ENCODE assay signal across 12 cellular contexts in the genomic region with DNA sequence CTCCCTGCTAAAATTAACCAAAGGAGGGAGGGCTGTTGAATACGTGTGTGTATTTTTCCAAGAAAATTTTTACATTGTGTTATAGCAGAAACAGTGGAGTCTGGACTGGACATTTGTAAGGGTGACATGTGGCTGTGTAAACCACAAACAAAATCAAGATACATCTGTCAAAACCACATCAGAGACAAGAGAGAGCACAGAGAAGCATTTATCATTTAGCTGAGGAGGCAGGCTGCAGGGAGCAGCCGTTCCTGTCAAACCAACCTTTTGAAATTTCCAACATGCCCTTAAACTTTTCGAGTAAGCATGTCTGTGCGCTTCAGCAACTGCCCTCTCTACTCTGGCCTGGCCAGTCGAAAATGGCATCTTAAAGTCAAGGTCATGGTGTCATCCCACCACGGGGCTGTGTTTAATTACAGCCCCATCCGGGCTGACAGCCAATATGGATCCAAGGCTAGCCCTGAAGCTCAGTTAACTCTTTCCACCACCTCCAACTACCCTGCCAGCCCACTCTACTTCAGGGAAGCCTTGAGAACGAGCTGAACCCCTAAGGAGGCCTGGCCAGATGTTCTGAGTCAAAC. TPM values are rescaled to one million over a fixed set of nuclear protein-coding genes. Genes with fewer than 3 reads are reported as not detected.
DNase-seq lines count a peak whose midpoint lies in the region; ATAC-seq and TF ChIP-seq lines count a peak whose summit lies in the region.
"Had no signal": no experiment of that assay in that cellular context is flagged by ENCODE, and none has a peak within 500 bp of the region (broad histone marks: within the 10 kb centered on the region; RNA-seq: fewer than 3 reads in every experiment).

No MANE protein-coding gene starts in this region.

- H3K4me1 Mint-ChIP-seq in WTC11 (peaks cover 76% of the 10 kb centered on the region), naive B cell (peaks cover 57 to 87% (median 75%) of the 10 kb centered on the region in 3 donors)
- peaks cover 6% of the 10 kb centered on the region for H3K4me1 Mint-ChIP-seq in activated T-cell treated with anti-CD3 and anti-CD28 coated beads, Interleukin-2, amount 50 U/mL, for 72 hours (ENCODE audit: low read depth)

- ATAC-seq in HG02759 (IDR thresholded peaks at IDR 0.05; ENCODE audit: unreplicated experiment) = peak; percentile 31
- ATAC-seq in WTC11 = no peak
- ATAC-seq in naive B cell (ENCODE audit: low read depth in 2 of 2) = no peak
- no peak for ATAC-seq in upper lobe of right lung
- no peak for ATAC-seq in GM19035 (IDR thresholded peaks at IDR 0.05; ENCODE audit: unreplicated experiment)
- ATAC-seq in activated T-cell treated with anti-CD3 and anti-CD28 coated beads, Interleukin-2, amount 50 U/mL, for 72 hours (replicated peaks in 1 of 2) = no peak
- ATAC-seq: right lobe of liver had no signal

- CTCF ChIA-PET in WTC11 (lab: Charles Lee) = interaction anchor here (1.6 kb wide), 1 partner anchor 11 kb away, joined by 4 read pairs; no protein-coding TSS in a partner anchor

- H3K4me3 ChIP-seq in GM12864 (ENCODE audit: low read depth, low read length) = peak overlapping the region; percentile 32
- no peak overlapping the region for H3K4me3 ChIP-seq in upper lobe of right lung
- H3K4me3 ChIP-seq: right lobe of liver, SJSA1 had no signal

- intact Hi-C loops in upper lobe of right lung (cut with DNase I) = no loop called here

- H3K27ac ChIP-seq in upper lobe of right lung = no peak overlapping the region
- H3K27ac ChIP-seq: right lobe of liver, SJSA1 had no signal

- H3K36me3 ChIP-seq in upper lobe of right lung = no peaks in the 10 kb centered on the region
- H3K36me3 ChIP-seq: right lobe of liver had no signal

- peaks cover 57% of the 10 kb centered on the region for H3K27me3 ChIP-seq in upper lobe of right lung

- H3K27ac Mint-ChIP-seq in WTC11 = peak overlapping the region; percentile 52
- peak overlapping the region; percentile 78 to 99 (median 85) for H3K27ac Mint-ChIP-seq in naive B cell
- H3K27ac Mint-ChIP-seq in activated T-cell treated with anti-CD3 and anti-CD28 coated beads, Interleukin-2, amount 50 U/mL, for 72 hours = no peak overlapping the region

- H3K9me3 Mint-ChIP-seq in WTC11 (no peaks in the 10 kb centered on the region), naive B cell (no peaks in the 10 kb centered on the region)
- no peaks in the 10 kb centered on the region for H3K9me3 Mint-ChIP-seq in activated T-cell treated with anti-CD3 and anti-CD28 coated beads, Interleukin-2, amount 50 U/mL, for 72 hours

- peaks cover 8% of the 10 kb centered on the region for H3K4me1 ChIP-seq in upper lobe of right lung

- H3K4me3 Mint-ChIP-seq in WTC11 (no peak overlapping the region), naive B cell (peak overlapping the region; percentile 35 to 98 (median 89))
- no peak overlapping the region for H3K4me3 Mint-ChIP-seq in activated T-cell treated with anti-CD3 and anti-CD28 coated beads, Interleukin-2, amount 50 U/mL, for 72 hours

- DNase-seq in GM12864 (ENCODE audit: low read depth) = no peak
- DNase-seq in WTC11 (ENCODE audit: low spot score) = no peak
- no peak for DNase-seq in naive B cell
- no peak for DNase-seq in stimulated activated CD4-positive, alpha-beta T cell treated with anti-CD3 and anti-CD28 coated beads, Interleukin-2, amount 100 ng/mL, for 24 hours
- no peak for DNase-seq in upper lobe of right lung
- DNase-seq in activated T-cell treated with anti-CD3 and anti-CD28 coated beads, Interleukin-2, amount 50 U/mL, for 72 hours = no peak
- DNase-seq: activated CD4-positive, alpha-beta T cell treated with anti-CD3 and anti-CD28 coated beads for 1 hour; activated T-cell treated with anti-CD3 and anti-CD28 coated beads, Interleukin-2, amount 50 U/mL, for 48 hours; right lobe of liver had no signal

- no peaks in the 10 kb centered on the region for H3K27me3 Mint-ChIP-seq in WTC11 (ENCODE audit: low read depth)
- no peaks in the 10 kb centered on the region for H3K27me3 Mint-ChIP-seq in naive B cell
- H3K27me3 Mint-ChIP-seq in activated T-cell treated with anti-CD3 and anti-CD28 coated beads, Interleukin-2, amount 50 U/mL, for 72 hours (ENCODE audit: low read depth) = peaks cover 75% of the 10 kb centered on the region

- H3K9me3 ChIP-seq in upper lobe of right lung = no peaks in the 10 kb centered on the region
- H3K9me3 ChIP-seq: right lobe of liver, SJSA1 had no signal

- TF ChIP-seq CTCF in GM12864 (IDR thresholded peaks at IDR 0.05; ENCODE audit: low read depth, low read length, missing control alignments) (no peak), WTC11 (IDR thresholded peaks at IDR 0.05) (no peak), upper lobe of right lung (IDR thresholded peaks at IDR 0.05) (no peak)

- POLR2A ChIA-PET in WTC11 (lab: Charles Lee) = no interaction called here

- peaks cover 35% of the 10 kb centered on the region for H3K36me3 Mint-ChIP-seq in WTC11
- H3K36me3 Mint-ChIP-seq in naive B cell = peaks cover 24 to 38% of the 10 kb centered on the region in 2 donors
- H3K36me3 Mint-ChIP-seq in activated T-cell treated with anti-CD3 and anti-CD28 coated beads, Interleukin-2, amount 50 U/mL, for 72 hours (ENCODE audit: insufficient read depth in 2 of 2) = no peaks in the 10 kb centered on the region

TF ChIP-seq in WTC11, 78 proteins besides CTCF, POLR2A, EP300 and RAD21 (continues in another document):
- TF ChIP-seq, protein P1, sequence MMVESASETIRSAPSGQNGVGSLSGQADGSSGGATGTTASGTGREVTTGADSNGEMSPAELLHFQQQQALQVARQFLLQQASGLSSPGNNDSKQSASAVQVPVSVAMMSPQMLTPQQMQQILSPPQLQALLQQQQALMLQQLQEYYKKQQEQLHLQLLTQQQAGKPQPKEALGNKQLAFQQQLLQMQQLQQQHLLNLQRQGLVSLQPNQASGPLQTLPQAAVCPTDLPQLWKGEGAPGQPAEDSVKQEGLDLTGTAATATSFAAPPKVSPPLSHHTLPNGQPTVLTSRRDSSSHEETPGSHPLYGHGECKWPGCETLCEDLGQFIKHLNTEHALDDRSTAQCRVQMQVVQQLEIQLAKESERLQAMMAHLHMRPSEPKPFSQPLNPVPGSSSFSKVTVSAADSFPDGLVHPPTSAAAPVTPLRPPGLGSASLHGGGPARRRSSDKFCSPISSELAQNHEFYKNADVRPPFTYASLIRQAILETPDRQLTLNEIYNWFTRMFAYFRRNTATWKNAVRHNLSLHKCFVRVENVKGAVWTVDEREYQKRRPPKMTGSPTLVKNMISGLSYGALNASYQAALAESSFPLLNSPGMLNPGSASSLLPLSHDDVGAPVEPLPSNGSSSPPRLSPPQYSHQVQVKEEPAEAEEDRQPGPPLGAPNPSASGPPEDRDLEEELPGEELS (CRISPR knock-in tag; IDR thresholded peaks at IDR 0.05) = no peak
- TF ChIP-seq, protein P2, sequence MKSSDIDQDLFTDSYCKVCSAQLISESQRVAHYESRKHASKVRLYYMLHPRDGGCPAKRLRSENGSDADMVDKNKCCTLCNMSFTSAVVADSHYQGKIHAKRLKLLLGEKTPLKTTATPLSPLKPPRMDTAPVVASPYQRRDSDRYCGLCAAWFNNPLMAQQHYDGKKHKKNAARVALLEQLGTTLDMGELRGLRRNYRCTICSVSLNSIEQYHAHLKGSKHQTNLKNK (CRISPR knock-in tag; IDR thresholded peaks at IDR 0.05) = no peak
- TF ChIP-seq JUN (CRISPR knock-in tag; IDR thresholded peaks at IDR 0.05) = no peak
- TF ChIP-seq, protein P3, sequence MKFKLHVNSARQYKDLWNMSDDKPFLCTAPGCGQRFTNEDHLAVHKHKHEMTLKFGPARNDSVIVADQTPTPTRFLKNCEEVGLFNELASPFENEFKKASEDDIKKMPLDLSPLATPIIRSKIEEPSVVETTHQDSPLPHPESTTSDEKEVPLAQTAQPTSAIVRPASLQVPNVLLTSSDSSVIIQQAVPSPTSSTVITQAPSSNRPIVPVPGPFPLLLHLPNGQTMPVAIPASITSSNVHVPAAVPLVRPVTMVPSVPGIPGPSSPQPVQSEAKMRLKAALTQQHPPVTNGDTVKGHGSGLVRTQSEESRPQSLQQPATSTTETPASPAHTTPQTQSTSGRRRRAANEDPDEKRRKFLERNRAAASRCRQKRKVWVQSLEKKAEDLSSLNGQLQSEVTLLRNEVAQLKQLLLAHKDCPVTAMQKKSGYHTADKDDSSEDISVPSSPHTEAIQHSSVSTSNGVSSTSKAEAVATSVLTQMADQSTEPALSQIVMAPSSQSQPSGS (CRISPR knock-in tag; IDR thresholded peaks at IDR 0.05; ENCODE audit: borderline replicate concordance, low read depth) = no peak
- TF ChIP-seq HMGA2 (CRISPR knock-in tag; IDR thresholded peaks at IDR 0.05) = no peak
- no peak for TF ChIP-seq IRF1 (CRISPR knock-in tag; IDR thresholded peaks at IDR 0.05)
- no peak for TF ChIP-seq ZNF396 (CRISPR knock-in tag; IDR thresholded peaks at IDR 0.05; ENCODE audit: borderline replicate concordance)
- TF ChIP-seq ZNF671 (CRISPR knock-in tag; IDR thresholded peaks at IDR 0.05) = no peak
- TF ChIP-seq SMAD3 (CRISPR knock-in tag; IDR thresholded peaks at IDR 0.05; ENCODE audit: borderline replicate concordance) = no peak
- no peak for TF ChIP-seq GRHL2 (CRISPR knock-in tag; IDR thresholded peaks at IDR 0.05; ENCODE audit: insufficient replicate concordance, severe bottlenecking)
- TF ChIP-seq TCF7 (CRISPR knock-in tag; IDR thresholded peaks at IDR 0.05; ENCODE audit: low read depth) = no peak
- no peak for TF ChIP-seq FOXP1 (CRISPR knock-in tag; IDR thresholded peaks at IDR 0.05; ENCODE audit: borderline replicate concordance)

RNA-seq across cellular contexts. Expression of gene BCL11A, which starts 8.4 kb away (rescaled TPM):
- 45.0 to 53.2 TPM (median 46.8 TPM) in 3 replicates for total RNA-seq in WTC11 (2021)
- 100 to 1,000 TPM; 152 to 246 (median 192) TPM for polyA plus RNA-seq in naive B cell (ENCODE audit: low read depth in 6 of 6)
- 10.3 TPM for total RNA-seq in upper lobe of right lung
- total RNA-seq in activated T-cell treated with anti-CD3 and anti-CD28 coated beads, Interleukin-2, amount 50 U/mL, for 72 hours = 1 to 10 TPM in 1 of 2 donors, under 1 TPM in 1; 1.00 to 1.2 TPM

Comparison
In these comparisons a context has a peak if more than half of its experiments do, and no peak if none do; other contexts are left out.
1. H3K4me3 Mint-ChIP-seq: peak in naive B cell (8 of 8); none in WTC11 (single experiment) and activated T-cell treated with anti-CD3 and anti-CD28 coated beads, Interleukin-2, amount 50 U/mL, for 72 hours (0 of 2).